13 cellular contexts compared by ENCODE assay signal in genomic region chr9:124214116-124214515, GRCh38. TPM values are rescaled to one million over a fixed set of nuclear protein-coding genes. Genes with fewer than 3 reads are reported as not detected.
DNase-seq lines count a peak whose midpoint lies in the region; ATAC-seq, FAIRE-seq and TF ChIP-seq lines count a peak whose summit lies in the region.
"Had no signal": no experiment of that assay in that cellular context is flagged by ENCODE, and none has a peak within 500 bp of the region (broad histone marks: within the 10 kb centered on the region; RNA-seq: fewer than 3 reads in every experiment).

No MANE protein-coding gene starts in this region.

- H3K36me3 Mint-ChIP-seq in IgD-negative memory B cell, result peaks cover 2% of the 10 kb centered on the region
- H3K36me3 Mint-ChIP-seq in activated T-helper 2 cell treated with anti-CD3 and anti-CD28 coated beads, Interferon-gamma antibody, Interleukin-2, Interleukin-4, amounts not matched to agents 10 μg/mL and 5 μg/mL and 100 μg/mL, durations not matched to agents 14 hours and 24 hours and 36 hours (ENCODE audit: low read depth), result no peaks in the 10 kb centered on the region
- no peaks in the 10 kb centered on the region for H3K36me3 Mint-ChIP-seq in natural killer cell

- FAIRE-seq in urothelium cell line (lab: Jason Lieb, UNC), result no peak
- FAIRE-seq: HTR-8/SVneo had no signal

- H3K4me3 Mint-ChIP-seq in IgD-negative memory B cell (peak overlapping the region; percentile 4 to 81 (median 46)), natural killer cell (peak overlapping the region; percentile 68)
- no peak overlapping the region for H3K4me3 Mint-ChIP-seq in activated T-helper 2 cell treated with anti-CD3 and anti-CD28 coated beads, Interferon-gamma antibody, Interleukin-2, Interleukin-4, amounts not matched to agents 10 μg/mL and 5 μg/mL and 100 μg/mL, durations not matched to agents 14 hours and 24 hours and 36 hours (ENCODE audit: low read depth)
- H3K4me3 Mint-ChIP-seq: CD4-positive, alpha-beta T cell had no signal

- H3K4me1 Mint-ChIP-seq in IgD-negative memory B cell (peaks cover 51 to 89% (median 75%) of the 10 kb centered on the region in 3 donors), natural killer cell (peaks cover 79 to 86% of the 10 kb centered on the region in 2 donors)
- peaks cover 82% of the 10 kb centered on the region for H3K4me1 Mint-ChIP-seq in activated T-helper 2 cell treated with anti-CD3 and anti-CD28 coated beads, Interferon-gamma antibody, Interleukin-2, Interleukin-4, amounts not matched to agents 10 μg/mL and 5 μg/mL and 100 μg/mL, durations not matched to agents 14 hours and 24 hours and 36 hours (ENCODE audit: low read depth)

- H3K9me3 Mint-ChIP-seq in IgD-negative memory B cell (no peaks in the 10 kb centered on the region), natural killer cell (no peaks in the 10 kb centered on the region)
- H3K9me3 Mint-ChIP-seq in activated T-helper 2 cell treated with anti-CD3 and anti-CD28 coated beads, Interferon-gamma antibody, Interleukin-2, Interleukin-4, amounts not matched to agents 10 μg/mL and 5 μg/mL and 100 μg/mL, durations not matched to agents 14 hours and 24 hours and 36 hours, result no peaks in the 10 kb centered on the region
- H3K9me3 Mint-ChIP-seq: CD4-positive, alpha-beta T cell had no signal

- H3K27me3 Mint-ChIP-seq in IgD-negative memory B cell, result no peaks in the 10 kb centered on the region
- H3K27me3 Mint-ChIP-seq in activated T-helper 2 cell treated with anti-CD3 and anti-CD28 coated beads, Interferon-gamma antibody, Interleukin-2, Interleukin-4, amounts not matched to agents 10 μg/mL and 5 μg/mL and 100 μg/mL, durations not matched to agents 14 hours and 24 hours and 36 hours (ENCODE audit: low read depth), result no peaks in the 10 kb centered on the region
- H3K27me3 Mint-ChIP-seq in natural killer cell (ENCODE audit: low read depth in 2 of 2), result no peaks in the 10 kb centered on the region
- H3K27me3 Mint-ChIP-seq: CD4-positive, alpha-beta T cell had no signal

- ATAC-seq in natural killer cell, result no peak

- DNase-seq in CD1c-positive myeloid dendritic cell (ENCODE audit: extremely low spot score) (peak; percentile 33), natural killer cell (no peak), GM10266 (ENCODE audit: extremely low spot score) (no peak), NCI-H1436 treated with DMSO at 0.1 percent for 48 hours (lab: John Stamatoyannopoulos, UW) (no peak), urothelium cell line (ENCODE audit: low spot score) (no peak)
- no peak for DNase-seq in activated T-helper 2 cell treated with anti-CD3 and anti-CD28 coated beads, Interferon-gamma antibody, Interleukin-2, Interleukin-4, amounts not matched to agents 10 μg/mL and 5 μg/mL and 100 μg/mL, durations not matched to agents 14 hours and 24 hours and 36 hours (ENCODE audit: low spot score)
- DNase-seq: CD4-positive, alpha-beta T cell; EL; mammary epithelial cell; NCI-H1092; NCI-H2171 treated with DMSO at 0.1 percent for 48 hours had no signal

- intact Hi-C loops in activated T-helper 2 cell treated with anti-CD3 and anti-CD28 coated beads, Interferon-gamma antibody, Interleukin-2, Interleukin-4, amounts not matched to agents 10 μg/mL and 5 μg/mL and 100 μg/mL, durations not matched to agents 14 hours and 24 hours and 36 hours (cut with micrococcal nuclease), result loop anchor here (10.0 kb wide), 1 partner anchor 181 kb away; no protein-coding TSS in a partner anchor
- intact Hi-C loops in natural killer cell (cut with micrococcal nuclease), result no loop called here

- H3K27ac Mint-ChIP-seq in IgD-negative memory B cell (peak overlapping the region; percentile 46 to 91 (median 89)), natural killer cell (peak overlapping the region; percentile 88 to 90)
- peak overlapping the region; percentile 58 for H3K27ac Mint-ChIP-seq in activated T-helper 2 cell treated with anti-CD3 and anti-CD28 coated beads, Interferon-gamma antibody, Interleukin-2, Interleukin-4, amounts not matched to agents 10 μg/mL and 5 μg/mL and 100 μg/mL, durations not matched to agents 14 hours and 24 hours and 36 hours
- H3K27ac Mint-ChIP-seq: CD4-positive, alpha-beta T cell had no signal

- TF ChIP-seq CTCF in natural killer cell (IDR thresholded peaks at IDR 0.05), result no peak
- no peak for TF ChIP-seq CTCF in GM10266 (IDR thresholded peaks at IDR 0.05; ENCODE audit: control insufficient read depth, insufficient read depth, low read depth, missing control alignments)

RNA-seq across cellular contexts. Expression of gene NEK6, which starts 43.6 kb away (rescaled TPM):
- 76.2 TPM for polyA plus RNA-seq in IgD-negative memory B cell
- total RNA-seq in activated T-helper 2 cell treated with anti-CD3 and anti-CD28 coated beads, Interferon-gamma antibody, Interleukin-2, Interleukin-4, amounts not matched to agents 10 μg/mL and 5 μg/mL and 100 μg/mL, durations not matched to agents 14 hours and 24 hours and 36 hours, result 44.6 and 47.7 TPM in 2 replicates
- total RNA-seq in natural killer cell, result 10 to 100 TPM; 25.0 to 34.9 (median 33.0) TPM
